Comparison of ENCODE assay signal across 14 cellular contexts in the genomic region with DNA sequence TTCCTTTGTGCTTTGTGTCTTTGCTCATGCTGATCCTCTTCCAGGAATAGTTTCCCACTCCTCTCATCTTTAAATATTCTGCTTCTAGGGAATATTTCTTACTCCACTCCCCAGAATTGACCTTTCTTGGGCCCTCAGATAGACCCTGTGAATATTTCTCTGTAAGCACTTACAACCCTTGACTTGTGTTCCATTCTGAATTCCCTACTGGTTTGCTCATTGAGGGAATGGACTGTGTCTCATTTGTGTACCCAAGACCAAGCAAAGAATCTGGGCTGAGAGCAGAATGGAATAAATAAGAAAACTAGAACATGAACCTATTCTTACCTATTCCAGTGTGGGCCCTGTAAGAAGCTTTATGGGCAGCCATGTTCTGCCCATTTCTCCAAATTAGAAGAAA.
DNase-seq lines count a peak whose midpoint lies in the region; ATAC-seq and TF ChIP-seq lines count a peak whose summit lies in the region.
"Had no signal": no experiment of that assay in that cellular context is flagged by ENCODE, and none has a peak within 500 bp of the region (broad histone marks: within the 10 kb centered on the region; RNA-seq: fewer than 3 reads in every experiment).

No MANE protein-coding gene starts in this region.

- no peak for TF ChIP-seq POLR2A in Peyer's patch (IDR thresholded peaks at IDR 0.05)
- TF ChIP-seq POLR2A in transverse colon (IDR thresholded peaks at IDR 0.05), result no peak
- TF ChIP-seq POLR2A in gastrocnemius medialis (IDR thresholded peaks at IDR 0.05), result no peak

- no peak for TF ChIP-seq EP300 in transverse colon (IDR thresholded peaks at IDR 0.05; ENCODE audit: low read depth)

- CTCF ChIA-PET in activated CD8-positive, alpha-beta memory T cell treated with anti-CD3 and anti-CD28 coated beads, Interleukin-2, amount 10 ng/mL, durations not matched to agents 7 days and 5 days (lab: Charles Lee), result no interaction called here

- H3K27me3 ChIP-seq in Peyer's patch (no peaks in the 10 kb centered on the region), transverse colon (no peaks in the 10 kb centered on the region), gastrocnemius medialis (no peaks in the 10 kb centered on the region)

- H3K36me3 ChIP-seq in Peyer's patch (peaks cover 0 to 5% (median 0%) of the 10 kb centered on the region in 3 donors), transverse colon (peaks cover 0 to 8% (median 2%) of the 10 kb centered on the region in 4 donors), gastrocnemius medialis (peaks cover 0 to 3% of the 10 kb centered on the region in 2 donors)

- DNase-seq in Peyer's patch, result no peak
- peak; percentile 43 for DNase-seq in choroid plexus epithelial cell (ENCODE audit: low read depth)
- DNase-seq in natural killer cell, result no peak
- no peak for DNase-seq in transverse colon
- no peak for DNase-seq in activated CD8-positive, alpha-beta memory T cell treated with anti-CD3 and anti-CD28 coated beads, Interleukin-2, amount 10 ng/mL, durations not matched to agents 7 days and 5 days
- DNase-seq in SIG-M5 (lab: John Stamatoyannopoulos, UW), result no peak
- DNase-seq in gastrocnemius medialis, result no peak
- DNase-seq: activated CD4-positive, alpha-beta T cell treated with anti-CD3 and anti-CD28 coated beads, Interleukin-2, amount 10 ng/mL, durations not matched to agents 24 days and 14 days; activated naive CD4-positive, alpha-beta T cell treated with anti-CD3 and anti-CD28 coated beads, Interleukin-2, amount 50 U/mL, for 16 hours; activated T-cell treated with anti-CD3 and anti-CD28 coated beads for 4 hours; C1 segment of cervical spinal cord; glutamatergic neuron had no signal

- H3K4me3 ChIP-seq in Peyer's patch (no peak overlapping the region), choroid plexus epithelial cell (ENCODE audit: low read depth, low read length) (no peak overlapping the region), transverse colon (no peak overlapping the region), gastrocnemius medialis (no peak overlapping the region)

- H3K4me1 ChIP-seq in Peyer's patch (peaks cover 0 to 13% (median 0%) of the 10 kb centered on the region in 4 donors), transverse colon (peaks cover 0 to 19% (median 8%) of the 10 kb centered on the region in 4 donors), gastrocnemius medialis (no peaks in the 10 kb centered on the region)

- ATAC-seq in natural killer cell (no peak), gastrocnemius medialis (no peak)
- ATAC-seq in activated CD8-positive, alpha-beta memory T cell treated with anti-CD3 and anti-CD28 coated beads, Interleukin-2, amount 10 ng/mL, durations not matched to agents 7 days and 5 days, result no peak

- intact Hi-C loops in natural killer cell (cut with micrococcal nuclease), result no loop called here
- intact Hi-C loops in transverse colon (cut with DNase I; ENCODE audit: low total_unique reads), result no loop called here
- intact Hi-C loops in gastrocnemius medialis (cut with DNase I; ENCODE audit: low total_unique reads), result no loop called here

- in situ Hi-C loops in transverse colon (cut with MboI; ENCODE audit: low pct_ligation_motif_present in 1 of 4, low pct_unique_long_range_greater_than_20kb in 1 of 4, low sequenced_read_pairs in 3 of 4), result no loop called here
- in situ Hi-C loops in gastrocnemius medialis (cut with MboI; ENCODE audit: low sequenced_read_pairs in 4 of 4), result no loop called here

- H3K36me3 Mint-ChIP-seq in natural killer cell, result no peaks in the 10 kb centered on the region
- peaks cover 23% of the 10 kb centered on the region for H3K36me3 Mint-ChIP-seq in activated CD8-positive, alpha-beta memory T cell treated with anti-CD3 and anti-CD28 coated beads, Interleukin-2, amount 10 ng/mL, durations not matched to agents 7 days and 5 days

- H3K9me3 Mint-ChIP-seq in natural killer cell, result no peaks in the 10 kb centered on the region
- no peaks in the 10 kb centered on the region for H3K9me3 Mint-ChIP-seq in activated CD8-positive, alpha-beta memory T cell treated with anti-CD3 and anti-CD28 coated beads, Interleukin-2, amount 10 ng/mL, durations not matched to agents 7 days and 5 days (ENCODE audit: low read depth)
- H3K9me3 Mint-ChIP-seq: central memory CD8-positive, alpha-beta T cell had no signal

- TF ChIP-seq CTCF in Peyer's patch (IDR thresholded peaks at IDR 0.05) (no peak), choroid plexus epithelial cell (conservative IDR thresholded peaks at IDR 0.05; ENCODE audit: low read depth, low read length) (no peak), natural killer cell (IDR thresholded peaks at IDR 0.05) (no peak), transverse colon (IDR thresholded peaks at IDR 0.05) (no peak), gastrocnemius medialis (IDR thresholded peaks at IDR 0.05 in 4 of 5, conservative IDR thresholded peaks at IDR 0.05 in 1 of 5) (no peak)

- H3K9me3 ChIP-seq in Peyer's patch, result no peaks in the 10 kb centered on the region
- H3K9me3 ChIP-seq in transverse colon, result peaks cover 7 to 9% of the 10 kb centered on the region in 2 donors
- H3K9me3 ChIP-seq in gastrocnemius medialis, result no peaks in the 10 kb centered on the region

- H3K27me3 Mint-ChIP-seq in natural killer cell (ENCODE audit: low read depth in 2 of 2), result no peaks in the 10 kb centered on the region
- H3K27me3 Mint-ChIP-seq in activated CD8-positive, alpha-beta memory T cell treated with anti-CD3 and anti-CD28 coated beads, Interleukin-2, amount 10 ng/mL, durations not matched to agents 7 days and 5 days, result no peaks in the 10 kb centered on the region
- H3K27me3 Mint-ChIP-seq: activated CD4-positive, alpha-beta T cell treated with anti-CD3 and anti-CD28 coated beads, Interleukin-2, amount 10 ng/mL, durations not matched to agents 24 days and 14 days; central memory CD8-positive, alpha-beta T cell; progenitor cell of endocrine pancreas had no signal

- no peak overlapping the region for H3K4me3 Mint-ChIP-seq in natural killer cell
- H3K4me3 Mint-ChIP-seq in activated CD8-positive, alpha-beta memory T cell treated with anti-CD3 and anti-CD28 coated beads, Interleukin-2, amount 10 ng/mL, durations not matched to agents 7 days and 5 days, result no peak overlapping the region
- H3K4me3 Mint-ChIP-seq: activated CD4-positive, alpha-beta T cell treated with anti-CD3 and anti-CD28 coated beads, Interleukin-2, amount 10 ng/mL, durations not matched to agents 24 days and 14 days; central memory CD8-positive, alpha-beta T cell had no signal

- peak overlapping the region; percentile 74 to 80 for H3K27ac Mint-ChIP-seq in natural killer cell
- H3K27ac Mint-ChIP-seq in activated CD8-positive, alpha-beta memory T cell treated with anti-CD3 and anti-CD28 coated beads, Interleukin-2, amount 10 ng/mL, durations not matched to agents 7 days and 5 days, result no peak overlapping the region
- H3K27ac Mint-ChIP-seq: activated CD4-positive, alpha-beta T cell treated with anti-CD3 and anti-CD28 coated beads, Interleukin-2, amount 10 ng/mL, durations not matched to agents 24 days and 14 days; progenitor cell of endocrine pancreas had no signal

- peaks cover 29 to 32% of the 10 kb centered on the region in 2 donors for H3K4me1 Mint-ChIP-seq in natural killer cell
- peaks cover 6% of the 10 kb centered on the region for H3K4me1 Mint-ChIP-seq in activated CD8-positive, alpha-beta memory T cell treated with anti-CD3 and anti-CD28 coated beads, Interleukin-2, amount 10 ng/mL, durations not matched to agents 7 days and 5 days

- H3K27ac ChIP-seq in Peyer's patch, result peak overlapping the region in 3 of 4 donors; percentile 23 to 67 (median 29)
- H3K27ac ChIP-seq in transverse colon, result peak overlapping the region; percentile 26 to 58 (median 51)
- H3K27ac ChIP-seq in gastrocnemius medialis, result peak overlapping the region in 1 of 4 donors; percentile 52
